Comparison of ENCODE assay signal across 16 cellular contexts in the genomic region with DNA sequence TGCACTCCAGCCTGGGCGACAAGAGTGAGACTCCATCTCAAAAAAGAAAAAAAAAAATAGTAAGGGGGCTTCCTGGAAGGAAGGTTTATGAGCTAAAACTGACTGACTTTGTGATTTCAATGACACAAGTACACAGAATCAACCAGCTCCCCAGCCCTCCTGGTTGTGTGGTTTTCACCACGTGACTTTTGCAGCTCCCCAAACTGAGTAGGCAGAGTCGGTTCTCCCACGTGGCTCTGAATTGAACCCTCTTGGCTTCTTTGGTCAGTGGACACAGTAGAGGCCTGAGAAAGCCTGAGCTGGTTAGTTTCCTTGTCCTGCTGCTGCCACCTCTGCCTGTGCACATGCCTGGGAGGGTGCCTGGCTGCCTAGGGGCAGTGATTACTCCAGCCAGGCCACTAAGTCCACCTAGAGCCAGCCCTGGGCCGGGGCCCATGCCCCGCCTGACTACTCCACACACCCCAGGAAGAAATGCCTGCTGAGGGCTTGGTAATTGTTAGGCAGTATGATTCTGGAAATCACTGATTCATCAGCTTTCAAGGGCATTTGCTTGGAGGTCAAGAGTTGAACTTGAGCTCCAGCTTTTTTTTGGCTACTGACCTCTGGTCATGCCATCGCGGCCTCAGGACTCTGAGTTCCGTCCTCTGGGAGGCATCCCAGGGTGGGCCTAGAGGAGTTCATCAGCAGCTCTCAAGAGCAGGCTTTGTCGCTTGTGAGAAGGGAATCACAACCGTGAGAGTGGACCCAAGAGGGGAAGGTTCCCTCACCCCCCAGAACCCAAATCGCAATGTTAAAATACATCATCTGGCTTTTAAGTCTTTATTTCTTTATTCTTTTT.
"Had no signal": no experiment of that assay in that cellular context is flagged by ENCODE, and none has a peak within 500 bp of the region (broad histone marks: within the 10 kb centered on the region; RNA-seq: fewer than 3 reads in every experiment).

No MANE protein-coding gene starts in this region.

- ATAC-seq: foreskin keratinocyte; stimulated activated memory B cell treated with anti-CD40 and anti-IgM and Interleukin-4, amounts not matched to agents 10 μg/mL and 1 μg/mL and 100 μg/mL, for 72 hours had no signal

- H3K9me3 ChIP-seq: ascending aorta, left ventricle myocardium inferior had no signal

- H3K9ac ChIP-seq: parathyroid adenoma had no signal

- H3K4me3 Mint-ChIP-seq: activated naive CD8-positive, alpha-beta T cell treated with anti-CD3 and anti-CD28 coated beads, Interleukin-2, amount 10 ng/mL, durations not matched to agents 7 days and 5 days; memory B cell; neural crest cell; stimulated activated memory B cell treated with anti-CD40 and anti-IgM and Interleukin-4, amounts not matched to agents 10 μg/mL and 1 μg/mL and 100 μg/mL, for 72 hours had no signal

- H3K4me3 ChIP-seq: ascending aorta, dorsolateral prefrontal cortex, left ventricle myocardium inferior, skin epidermis had no signal

- FAIRE-seq: bronchial epithelial cell, endometrium had no signal

- H2AFZ ChIP-seq: parathyroid adenoma had no signal

- H3K36me3 ChIP-seq: ascending aorta, left ventricle myocardium inferior had no signal

- H3K36me3 Mint-ChIP-seq: activated naive CD8-positive, alpha-beta T cell treated with anti-CD3 and anti-CD28 coated beads, Interleukin-2, amount 10 ng/mL, durations not matched to agents 7 days and 5 days; memory B cell; stimulated activated memory B cell treated with anti-CD40 and anti-IgM and Interleukin-4, amounts not matched to agents 10 μg/mL and 1 μg/mL and 100 μg/mL, for 72 hours had no signal

- H3K27me3 Mint-ChIP-seq: memory B cell; stimulated activated memory B cell treated with anti-CD40 and anti-IgM and Interleukin-4, amounts not matched to agents 10 μg/mL and 1 μg/mL and 100 μg/mL, for 72 hours had no signal

- H3K79me2 ChIP-seq: parathyroid adenoma had no signal

- H3K27ac Mint-ChIP-seq: activated naive CD8-positive, alpha-beta T cell treated with anti-CD3 and anti-CD28 coated beads, Interleukin-2, amount 10 ng/mL, durations not matched to agents 7 days and 5 days; stimulated activated memory B cell treated with anti-CD40 and anti-IgM and Interleukin-4, amounts not matched to agents 10 μg/mL and 1 μg/mL and 100 μg/mL, for 72 hours had no signal

- H3K9me3 Mint-ChIP-seq: activated naive CD8-positive, alpha-beta T cell treated with anti-CD3 and anti-CD28 coated beads, Interleukin-2, amount 10 ng/mL, durations not matched to agents 7 days and 5 days; memory B cell; neural crest cell; stimulated activated memory B cell treated with anti-CD40 and anti-IgM and Interleukin-4, amounts not matched to agents 10 μg/mL and 1 μg/mL and 100 μg/mL, for 72 hours had no signal

- H3K4me1 ChIP-seq: ascending aorta, parathyroid adenoma had no signal

- H3K27me3 ChIP-seq: ascending aorta, dorsolateral prefrontal cortex, foreskin keratinocyte had no signal

- H3K27ac ChIP-seq: ascending aorta, dorsolateral prefrontal cortex, foreskin keratinocyte, left ventricle myocardium inferior, parathyroid adenoma, skin epidermis had no signal

- DNase-seq: activated CD4-positive, alpha-beta T cell treated with anti-CD3 and anti-CD28 coated beads, Interleukin-2, amount 50 U/mL, for 48 hours; activated CD8-positive, alpha-beta memory T cell treated with anti-CD3 and anti-CD28 coated beads, Interleukin-2, amount 50 U/mL, for 48 hours; activated naive CD8-positive, alpha-beta T cell treated with anti-CD3 and anti-CD28 coated beads, Interleukin-2, amount 10 ng/mL, durations not matched to agents 7 days and 5 days; dorsolateral prefrontal cortex; foreskin keratinocyte; islet precursor cell; left ventricle myocardium inferior; retina had no signal
